26 cellular contexts compared by ENCODE assay signal in the genomic region with DNA sequence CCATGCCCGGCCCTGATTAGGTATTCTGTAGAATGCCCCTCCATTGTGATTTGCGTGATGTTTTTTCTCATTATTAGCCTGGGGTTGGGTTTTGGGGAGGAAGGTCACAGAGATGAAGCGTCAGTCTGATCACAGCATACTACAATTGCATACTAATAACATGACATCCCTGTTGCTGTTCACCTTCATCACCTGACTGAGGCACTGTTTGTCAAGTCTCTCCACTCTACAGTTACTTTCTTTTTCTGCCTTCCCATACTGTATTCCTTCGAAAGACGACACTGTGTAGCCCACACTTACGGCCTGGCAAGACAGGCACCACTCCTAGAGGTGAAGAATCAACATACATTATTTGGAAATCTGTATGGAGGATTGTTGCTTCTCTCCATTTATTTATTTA.
"Had no signal": no experiment of that assay in that cellular context is flagged by ENCODE, and none has a peak within 500 bp of the region (broad histone marks: within the 10 kb centered on the region; RNA-seq: fewer than 3 reads in every experiment).

No MANE protein-coding gene starts in this region.

- DNase-seq: effector memory CD4-positive, alpha-beta T cell; foreskin fibroblast; glutamatergic neuron; immature natural killer cell; kidney; left cardiac atrium; left ventricle myocardium inferior; lower lobe of right lung; natural killer cell; nucleus accumbens; pancreas; right cardiac atrium; small intestine; stimulated activated CD4-positive, alpha-beta T cell treated with anti-CD3 and anti-CD28 coated beads, Interleukin-12 subunit alpha, Interleukin-12 subunit beta, amount 100 ng/mL, for 4 hours; stimulated activated naive CD4-positive, alpha-beta T cell; stomach; substantia nigra; transverse colon had no signal

- H3K27me3 Mint-ChIP-seq: memory B cell, progenitor cell of endocrine pancreas had no signal

- H3K27me3 ChIP-seq: esophagus muscularis mucosa, gastroesophageal sphincter, neural progenitor cell, pancreas, stomach, transverse colon had no signal

- H3K4me3 ChIP-seq: esophagus muscularis mucosa, gastroesophageal sphincter, left ventricle myocardium inferior, lower lobe of right lung, neural progenitor cell, pancreas, stomach, thoracic aorta, transverse colon had no signal

- H3K27ac ChIP-seq: epithelial cell of prostate, esophagus muscularis mucosa, gastroesophageal sphincter, left ventricle myocardium inferior, lower lobe of right lung, neural progenitor cell, pancreas, stomach, thoracic aorta, transverse colon had no signal

- H3K4me3 Mint-ChIP-seq: immature natural killer cell, memory B cell, mesothelial cell of epicardium, natural killer cell, neural progenitor cell had no signal

- H2AFZ ChIP-seq: neural progenitor cell had no signal

- H3K4me2 ChIP-seq: neural progenitor cell had no signal

- ATAC-seq: gastroesophageal sphincter, left cardiac atrium, lower lobe of right lung, natural killer cell, pancreas, right cardiac atrium had no signal

- H3K27ac Mint-ChIP-seq: memory B cell, mesothelial cell of epicardium, natural killer cell, neural progenitor cell, progenitor cell of endocrine pancreas had no signal

- H3K9me3 ChIP-seq: pancreas had no signal

- H3K9ac ChIP-seq: neural progenitor cell had no signal
